In the genomic region with DNA sequence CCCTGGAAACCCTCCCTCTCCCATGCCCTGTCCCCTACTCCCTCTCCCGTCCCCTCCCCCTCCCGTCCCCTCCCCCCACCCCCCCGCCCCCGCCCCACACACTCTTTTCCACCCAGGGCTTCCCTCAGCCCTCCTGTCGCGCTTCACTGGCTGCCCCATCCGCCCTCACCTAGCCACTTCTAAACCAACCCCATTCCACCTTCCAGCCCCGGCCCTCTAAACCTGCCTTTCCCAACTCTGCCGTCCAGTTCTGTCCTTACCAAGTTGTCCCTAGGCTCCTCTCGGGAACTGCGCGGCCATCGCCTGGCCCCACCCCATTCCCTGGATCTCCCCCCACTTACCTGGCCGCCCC, we compare ENCODE assay signal across 9 cellular contexts. TPM values are rescaled to one million over a fixed set of nuclear protein-coding genes. Genes with fewer than 3 reads are reported as not detected.
A peak's percentile ranks its signal among the peaks of the same experiment; 100 is the strongest.
DNase-seq lines count a peak whose midpoint lies in the region; TF ChIP-seq lines count a peak whose summit lies in the region.
"Had no signal": no experiment of that assay in that cellular context is flagged by ENCODE, and none has a peak within 500 bp of the region (broad histone marks: within the 10 kb centered on the region; RNA-seq: fewer than 3 reads in every experiment).

No MANE protein-coding gene starts in this region.

- H3K9me3 ChIP-seq in BLaER1 (no peaks in the 10 kb centered on the region), Karpas-422 (ENCODE audit: low read length) (no peaks in the 10 kb centered on the region), esophagus muscularis mucosa (no peaks in the 10 kb centered on the region), neural progenitor cell (ENCODE audit: low read depth) (no peaks in the 10 kb centered on the region)

- H2AFZ ChIP-seq in Karpas-422 (ENCODE audit: low read length) (no peak overlapping the region), neural progenitor cell (replicated peaks) (peak overlapping the region; percentile 53)

- H3K27me3 Mint-ChIP-seq in neural progenitor cell (ENCODE audit: insufficient read depth, low read depth) = peaks cover 69% of the 10 kb centered on the region

- H3K4me1 ChIP-seq in BLaER1 (peaks cover 41% of the 10 kb centered on the region), Karpas-422 (ENCODE audit: low read length) (peaks cover 26% of the 10 kb centered on the region), esophagus muscularis mucosa (peaks cover 38 to 49% (median 48%) of the 10 kb centered on the region in 4 donors), neural progenitor cell (peaks cover 8% of the 10 kb centered on the region)

- peaks cover 6% of the 10 kb centered on the region for H3K9me3 Mint-ChIP-seq in neural progenitor cell

- TF ChIP-seq POLR2A in esophagus muscularis mucosa (IDR thresholded peaks at IDR 0.05; ENCODE audit: low read depth) = no peak

- H3K79me2 ChIP-seq in Karpas-422 (ENCODE audit: low read length) (no peaks in the 10 kb centered on the region), neural progenitor cell (ENCODE audit: low read depth) (no peaks in the 10 kb centered on the region)

- H4K20me1 ChIP-seq in BLaER1 (peaks cover 45% of the 10 kb centered on the region), Karpas-422 (ENCODE audit: insufficient read depth, low read depth, low read length) (no peaks in the 10 kb centered on the region), neural progenitor cell (ENCODE audit: low read depth) (peaks cover 4% of the 10 kb centered on the region)

- H3K9ac ChIP-seq in BLaER1 (no peak overlapping the region), Karpas-422 (ENCODE audit: low read length) (no peak overlapping the region), neural progenitor cell (no peak overlapping the region)

- H3K27ac ChIP-seq in BLaER1 (no peak overlapping the region), Karpas-422 (ENCODE audit: low read length) (no peak overlapping the region), esophagus muscularis mucosa (replicated peaks in 1 of 4) (peak overlapping the region in 1 of 4 donors; percentile 27), neural progenitor cell (no peak overlapping the region), brain microvascular endothelial cell (no peak overlapping the region)

- DNase-seq in Karpas-422 (no peak), esophagus muscularis mucosa (ENCODE audit: extremely low spot score) (no peak), neural progenitor cell (ENCODE audit: low spot score) (no peak), Ammon's horn (ENCODE audit: low spot score) (no peak), foreskin melanocyte (no peak), brain microvascular endothelial cell (no peak), OCI-M2 (lab: John Stamatoyannopoulos, UW; ENCODE audit: unreplicated experiment) (no peak)
- DNase-seq: central memory CD4-positive, alpha-beta T cell had no signal

- no peaks in the 10 kb centered on the region for H3K9me2 ChIP-seq in Karpas-422 (replicated peaks; ENCODE audit: insufficient read depth, low read length)

- WGBS in esophagus muscularis mucosa = 8% methylated on average over 14 of the region's 14 CpGs

- in situ Hi-C loops in brain microvascular endothelial cell (cut with HindIII; ENCODE audit: low pct_ligation_motif_present, low sequenced_read_pairs) = no loop called here

- TF ChIP-seq EP300 in esophagus muscularis mucosa (IDR thresholded peaks at IDR 0.05) = no peak

- H3K4me2 ChIP-seq in BLaER1 (peak overlapping the region; percentile 54), Karpas-422 (ENCODE audit: low read depth, low read length, poor library complexity, severe bottlenecking) (peak overlapping the region; percentile 23), neural progenitor cell (peak overlapping the region; percentile 95)

- no peaks in the 10 kb centered on the region for H3K36me3 Mint-ChIP-seq in neural progenitor cell

- peak overlapping the region; percentile 67 for H3K4me3 Mint-ChIP-seq in neural progenitor cell

- H3F3A ChIP-seq in neural progenitor cell (ENCODE audit: low read depth) = peaks cover 28% of the 10 kb centered on the region

- H3K27me3 ChIP-seq in BLaER1 (peaks cover 75% of the 10 kb centered on the region), Karpas-422 (ENCODE audit: low read length) (no peaks in the 10 kb centered on the region), esophagus muscularis mucosa (peaks cover 0 to 77% (median 46%) of the 10 kb centered on the region in 4 donors), neural progenitor cell (peaks cover 63% of the 10 kb centered on the region), brain microvascular endothelial cell (replicated peaks) (peaks cover 42% of the 10 kb centered on the region)

- H3K36me3 ChIP-seq in BLaER1 = no peaks in the 10 kb centered on the region
- no peaks in the 10 kb centered on the region for H3K36me3 ChIP-seq in Karpas-422 (ENCODE audit: insufficient read depth, low read length)
- no peaks in the 10 kb centered on the region for H3K36me3 ChIP-seq in esophagus muscularis mucosa
- no peaks in the 10 kb centered on the region for H3K36me3 ChIP-seq in neural progenitor cell
- no peaks in the 10 kb centered on the region for H3K36me3 ChIP-seq in brain microvascular endothelial cell (replicated peaks)

- H3K27ac Mint-ChIP-seq in neural progenitor cell = no peak overlapping the region

- H3K4me3 ChIP-seq in BLaER1 = no peak overlapping the region
- no peak overlapping the region for H3K4me3 ChIP-seq in Karpas-422 (ENCODE audit: low read length)
- peak overlapping the region; percentile 42 to 59 (median 49) for H3K4me3 ChIP-seq in esophagus muscularis mucosa
- peak overlapping the region; percentile 64 for H3K4me3 ChIP-seq in neural progenitor cell
- H3K4me3 ChIP-seq in brain microvascular endothelial cell (ENCODE audit: low read depth, low read length) = no peak overlapping the region

- peaks cover 12% of the 10 kb centered on the region for H3K4me1 Mint-ChIP-seq in neural progenitor cell

- intact Hi-C loops in esophagus muscularis mucosa (cut with DNase I) = no loop called here

- TF ChIP-seq CTCF in esophagus muscularis mucosa (IDR thresholded peaks at IDR 0.05) (no peak), neural progenitor cell (IDR thresholded peaks at IDR 0.05) (no peak), brain microvascular endothelial cell (IDR thresholded peaks at IDR 0.05; ENCODE audit: low read depth, low read length, missing control alignments) (no peak)

RNA-seq across cellular contexts. Expression of a gene that starts 1.0 kb away (rescaled TPM):
- total RNA-seq in Karpas-422 (2014; rRNA removed; shearing (Covaris generic); ENCODE audit: low replicate concordance) = 2.5 TPM in 1 of 2 replicates, not detected in the other
- total RNA-seq in esophagus muscularis mucosa (1 to 10 TPM; 1.2 to 7.9 (median 2.0) TPM), neural progenitor cell (ENCODE audit: low replicate concordance) (0.49 and 4.7 TPM in 2 replicates)

RNA-seq across cellular contexts. Expression of a gene that starts 16.8 kb away (rescaled TPM):
- total RNA-seq in Karpas-422 (2014; rRNA removed; shearing (Covaris generic); ENCODE audit: low replicate concordance) = 0.32 TPM in 1 of 2 replicates, not detected in the other
- under 1 TPM in 2 of 4 donors, not detected in 2; 0.39 to 0.83 TPM for total RNA-seq in esophagus muscularis mucosa
- total RNA-seq in neural progenitor cell (ENCODE audit: low replicate concordance) = 0.47 and 1.5 TPM in 2 replicates

RNA-seq across cellular contexts. Expression of a gene that starts 17.3 kb away (rescaled TPM):
- 77.3 and 90.4 TPM in 2 replicates for total RNA-seq in Karpas-422 (2014; rRNA removed; shearing (Covaris generic); ENCODE audit: low replicate concordance)
- total RNA-seq in esophagus muscularis mucosa (100 to 1,000 TPM in 2 of 4 donors, 10 to 100 TPM in 2; 81.0 to 141 (median 98.7) TPM), neural progenitor cell (ENCODE audit: low replicate concordance) (53.6 and 130 TPM in 2 replicates)

RNA-seq across cellular contexts. Expression of a gene that starts 34.0 kb away (rescaled TPM):
- total RNA-seq in Karpas-422 (2014; rRNA removed; shearing (Covaris generic); ENCODE audit: low replicate concordance) = 8.5 and 16.7 TPM in 2 replicates
- 1 to 10 TPM in 3 of 4 donors, under 1 TPM in 1; 0.99 to 5.2 (median 4.4) TPM for total RNA-seq in esophagus muscularis mucosa
- total RNA-seq in neural progenitor cell (ENCODE audit: low replicate concordance) = 6.5 and 7.3 TPM in 2 replicates

RNA-seq across cellular contexts. Expression of a gene that starts 43.7 kb away (rescaled TPM):
- total RNA-seq in Karpas-422 (2014; rRNA removed; shearing (Covaris generic); ENCODE audit: low replicate concordance) = 7.4 and 12.6 TPM in 2 replicates
- total RNA-seq in esophagus muscularis mucosa (1 to 10 TPM in 3 of 4 donors, under 1 TPM in 1; 0.66 to 1.7 (median 1.5) TPM), neural progenitor cell (ENCODE audit: low replicate concordance) (1.0 and 1.5 TPM in 2 replicates)

Comparison
In these comparisons a context has a peak if more than half of its experiments do, and no peak if none do; other contexts are left out.
1. H3K4me2 ChIP-seq: peak in every context shown above with its lines; median percentile 95 in neural progenitor cell; 54 in BLaER1; 23 in Karpas-422.
2. H3K4me3 ChIP-seq: peak in esophagus muscularis mucosa (4 of 4) and neural progenitor cell (single experiment); none in BLaER1 (single experiment), Karpas-422 (single experiment) and brain microvascular endothelial cell (single experiment).